In genomic region chr10:124529661-124530214, GRCh38 we compare ENCODE assay signal across 10 cellular contexts.
DNase-seq lines count a peak whose midpoint lies in the region; ATAC-seq lines count a peak whose summit lies in the region.
"Had no signal": no experiment of that assay in that cellular context is flagged by ENCODE, and none has a peak within 500 bp of the region (broad histone marks: within the 10 kb centered on the region; RNA-seq: fewer than 3 reads in every experiment).

No MANE protein-coding gene starts in this region.

- DNase-seq in Right ventricle myocardium inferior (ENCODE audit: missing footprints) = peak; percentile 22
- no peak for DNase-seq in left cardiac atrium
- DNase-seq in effector memory CD8-positive, alpha-beta T cell = no peak
- DNase-seq in activated CD4-positive, alpha-beta memory T cell treated with anti-CD3 and anti-CD28 coated beads, Interleukin-2, amount 10 ng/mL, durations not matched to agents 7 days and 5 days = no peak
- no peak for DNase-seq in DMS53 treated with DMSO at 0.1 percent for 48 hours (lab: John Stamatoyannopoulos, UW; ENCODE audit: unreplicated experiment)

- intact Hi-C loops in Right ventricle myocardium inferior (cut with DNase I) = loop anchor here (5.0 kb wide), 1 partner anchor 298 kb away; no protein-coding TSS in a partner anchor
- intact Hi-C loops in left cardiac atrium (cut with DNase I) = loop anchor here in 1 of 2 donors (2.0 to 5.0 kb wide), 2 partner anchors 213 to 298 kb away; no protein-coding TSS in a partner anchor

- no peaks in the 10 kb centered on the region for H3K27me3 Mint-ChIP-seq in effector memory CD8-positive, alpha-beta T cell
- H3K27me3 Mint-ChIP-seq in activated CD4-positive, alpha-beta memory T cell treated with anti-CD3 and anti-CD28 coated beads, Interleukin-2, amount 10 ng/mL, durations not matched to agents 7 days and 5 days = peaks cover 3% of the 10 kb centered on the region

- no peaks in the 10 kb centered on the region for H3K9me3 Mint-ChIP-seq in effector memory CD8-positive, alpha-beta T cell
- H3K9me3 Mint-ChIP-seq in activated CD4-positive, alpha-beta memory T cell treated with anti-CD3 and anti-CD28 coated beads, Interleukin-2, amount 10 ng/mL, durations not matched to agents 7 days and 5 days = no peaks in the 10 kb centered on the region
- H3K9me3 Mint-ChIP-seq: nephron, type B pancreatic cell had no signal

- POLR2A ChIA-PET in activated CD4-positive, alpha-beta memory T cell treated with anti-CD3 and anti-CD28 coated beads, Interleukin-2, amount 10 ng/mL, durations not matched to agents 7 days and 5 days (lab: Charles Lee) = interaction anchor here (1.0 to 1.6 kb wide), 2 partner anchors 167 to 215 kb away, joined by 4 to 6 read pairs; no protein-coding TSS in a partner anchor

- peak overlapping the region in 1 of 2 donors; percentile 4 for H3K27ac Mint-ChIP-seq in effector memory CD8-positive, alpha-beta T cell
- no peak overlapping the region for H3K27ac Mint-ChIP-seq in activated CD4-positive, alpha-beta memory T cell treated with anti-CD3 and anti-CD28 coated beads, Interleukin-2, amount 10 ng/mL, durations not matched to agents 7 days and 5 days
- H3K27ac Mint-ChIP-seq: nephron had no signal

- ATAC-seq in Right ventricle myocardium inferior (no peak), left cardiac atrium (no peak), HG03378 (IDR thresholded peaks at IDR 0.05; ENCODE audit: unreplicated experiment) (peak; percentile 15), GM18861 (IDR thresholded peaks at IDR 0.05; ENCODE audit: unreplicated experiment) (no peak)
- peak; percentile 15 for ATAC-seq in effector memory CD8-positive, alpha-beta T cell (replicated peaks)

- H3K27ac ChIP-seq in temporal lobe (ENCODE audit: low read depth, low read length) = peak overlapping the region; percentile 5

- H3K4me3 Mint-ChIP-seq in effector memory CD8-positive, alpha-beta T cell = no peak overlapping the region
- H3K4me3 Mint-ChIP-seq in activated CD4-positive, alpha-beta memory T cell treated with anti-CD3 and anti-CD28 coated beads, Interleukin-2, amount 10 ng/mL, durations not matched to agents 7 days and 5 days = no peak overlapping the region
- H3K4me3 Mint-ChIP-seq: nephron, type B pancreatic cell had no signal

- no peaks in the 10 kb centered on the region for H3K36me3 Mint-ChIP-seq in effector memory CD8-positive, alpha-beta T cell (ENCODE audit: insufficient read depth)
- no peaks in the 10 kb centered on the region for H3K36me3 Mint-ChIP-seq in activated CD4-positive, alpha-beta memory T cell treated with anti-CD3 and anti-CD28 coated beads, Interleukin-2, amount 10 ng/mL, durations not matched to agents 7 days and 5 days (ENCODE audit: low read depth)
- H3K36me3 Mint-ChIP-seq: type B pancreatic cell had no signal

- CTCF ChIA-PET in activated CD4-positive, alpha-beta memory T cell treated with anti-CD3 and anti-CD28 coated beads, Interleukin-2, amount 10 ng/mL, durations not matched to agents 7 days and 5 days (lab: Charles Lee) = interaction anchor here (0.7 to 4.8 kb wide), 14 partner anchors 9 to 463 kb away, joined by 3 to 47 read pairs (median 4); no protein-coding TSS in a partner anchor

- H3K4me1 Mint-ChIP-seq in effector memory CD8-positive, alpha-beta T cell (ENCODE audit: low read depth in 2 of 2) = peaks cover 5% of the 10 kb centered on the region in 2 donors
- peaks cover 4% of the 10 kb centered on the region for H3K4me1 Mint-ChIP-seq in activated CD4-positive, alpha-beta memory T cell treated with anti-CD3 and anti-CD28 coated beads, Interleukin-2, amount 10 ng/mL, durations not matched to agents 7 days and 5 days
- H3K4me1 Mint-ChIP-seq: nephron had no signal

Comparison
In these comparisons a context has a peak if more than half of its experiments do, and no peak if none do; other contexts are left out.
1. ATAC-seq: peak in HG03378 (single experiment) and effector memory CD8-positive, alpha-beta T cell (single experiment); none in Right ventricle myocardium inferior (single experiment), left cardiac atrium (0 of 2) and GM18861 (single experiment).